In the genomic region with DNA sequence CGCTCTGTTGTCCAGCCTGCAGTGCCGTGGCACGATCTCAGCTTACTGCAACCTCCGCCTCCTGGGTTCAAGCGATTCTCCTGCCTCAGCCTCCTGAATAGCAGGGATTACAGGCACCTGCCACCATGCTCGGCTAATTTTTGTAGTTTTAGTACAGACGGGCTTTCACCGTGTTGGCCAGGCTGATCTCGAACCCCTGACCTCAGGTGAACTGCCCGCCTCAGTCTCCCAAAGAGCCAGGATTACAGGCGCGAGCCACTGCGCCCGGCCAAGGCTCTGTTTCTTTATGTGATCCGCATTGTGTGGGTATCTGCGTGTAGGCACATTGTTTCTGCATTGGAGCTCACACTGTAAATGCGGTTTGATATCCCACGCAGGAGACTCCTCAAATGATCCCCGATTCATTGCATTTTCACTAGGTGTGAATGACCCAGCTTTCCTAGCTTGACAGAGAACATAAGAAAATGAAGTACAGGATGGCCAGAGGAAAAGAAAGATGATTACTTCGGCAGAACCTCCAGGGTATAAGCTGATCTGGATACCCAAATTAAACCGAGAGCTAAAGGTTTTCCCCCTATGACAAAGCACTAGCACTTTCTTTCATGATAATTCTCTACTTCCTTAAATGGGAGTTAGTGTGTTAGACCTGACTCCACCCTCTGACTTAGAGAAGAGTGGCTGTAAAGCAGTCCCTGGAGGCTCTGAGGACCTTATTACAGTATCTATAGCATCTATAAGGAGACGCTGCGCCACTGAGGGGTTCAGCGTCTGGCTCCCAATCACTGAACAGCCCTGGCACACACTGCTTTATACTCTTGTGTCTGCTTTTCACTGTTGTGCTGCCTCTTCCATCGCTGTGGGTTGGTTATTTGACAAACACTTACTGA, we compare ENCODE assay signal across 8 cellular contexts. TPM values are rescaled to one million over a fixed set of nuclear protein-coding genes. Genes with fewer than 3 reads are reported as not detected.
DNase-seq lines count a peak whose midpoint lies in the region; ATAC-seq, FAIRE-seq and TF ChIP-seq lines count a peak whose summit lies in the region.

No MANE protein-coding gene starts in this region.

- peak overlapping the region; percentile 96 for H3K27ac Mint-ChIP-seq in activated T-cell treated with anti-CD3 and anti-CD28 coated beads, Interleukin-2, amount 50 U/mL, for 72 hours

- TF ChIP-seq RAD21 in liver (IDR thresholded peaks at IDR 0.05) = no peak

- DNase-seq in GM10266 (ENCODE audit: extremely low spot score) (peak; percentile 81), GM19240 (ENCODE audit: insufficient read length, low spot score) (no peak), urothelium cell line (ENCODE audit: low spot score) (no peak), lower leg skin (ENCODE audit: low spot score in 2 of 2) (no peak)
- no peak for DNase-seq in activated T-cell treated with anti-CD3 and anti-CD28 coated beads, Interleukin-2, amount 50 U/mL, for 72 hours

- peak overlapping the region; percentile 46 to 89 for H3K27ac ChIP-seq in liver (ENCODE audit: low read depth in 1 of 2, low read length in 2 of 2)

- ATAC-seq in GM21360 (IDR thresholded peaks at IDR 0.05; ENCODE audit: unreplicated experiment) (peak; percentile 56), HG03571 (IDR thresholded peaks at IDR 0.05; ENCODE audit: unreplicated experiment) (peak; percentile 56)
- ATAC-seq in activated T-cell treated with anti-CD3 and anti-CD28 coated beads, Interleukin-2, amount 50 U/mL, for 72 hours (replicated peaks in 1 of 2) = peak; percentile 63 to 69

- H3K4me1 Mint-ChIP-seq in activated T-cell treated with anti-CD3 and anti-CD28 coated beads, Interleukin-2, amount 50 U/mL, for 72 hours (ENCODE audit: low read depth) = peaks cover 93% of the 10 kb centered on the region

- no peak for TF ChIP-seq POLR2A in lower leg skin (IDR thresholded peaks at IDR 0.05)

- no peaks in the 10 kb centered on the region for H3K36me3 ChIP-seq in liver (ENCODE audit: control insufficient read depth in 4 of 4, insufficient read depth in 3 of 4, low read depth in 1 of 4, low read length in 3 of 4)

- no peaks in the 10 kb centered on the region for H3K27me3 ChIP-seq in liver (ENCODE audit: control insufficient read depth in 4 of 4, insufficient read depth in 4 of 4, low read length in 3 of 4)

- H3K4me1 ChIP-seq in liver (ENCODE audit: control insufficient read depth in 4 of 4, insufficient read depth in 4 of 4, low read length in 3 of 4) = peaks cover 4 to 7% (median 6%) of the 10 kb centered on the region in 4 donors

- no peak for FAIRE-seq in urothelium cell line (lab: Jason Lieb, UNC)

- 73% methylated on average over 25 of the region's 25 CpGs for WGBS in liver
- 85 to 87% methylated on average over 25 of the region's 25 CpGs for WGBS in lower leg skin, 2 donors

- H3K9me3 Mint-ChIP-seq in activated T-cell treated with anti-CD3 and anti-CD28 coated beads, Interleukin-2, amount 50 U/mL, for 72 hours = no peaks in the 10 kb centered on the region

- peaks cover 4 to 13% of the 10 kb centered on the region in 2 donors for H3K36me3 Mint-ChIP-seq in activated T-cell treated with anti-CD3 and anti-CD28 coated beads, Interleukin-2, amount 50 U/mL, for 72 hours (ENCODE audit: insufficient read depth in 2 of 2)

- no peaks in the 10 kb centered on the region for H3K9me3 ChIP-seq in liver (ENCODE audit: control insufficient read depth in 4 of 4, low read length in 3 of 4)

- H3K4me3 ChIP-seq in liver (ENCODE audit: low read depth in 1 of 3, low read length in 3 of 3) = no peak overlapping the region
- H3K4me3 ChIP-seq in lower leg skin (ENCODE audit: low read depth, poor library complexity, severe bottlenecking) = no peak overlapping the region

- TF ChIP-seq CTCF in GM10266 (IDR thresholded peaks at IDR 0.05; ENCODE audit: control insufficient read depth, insufficient read depth, low read depth, missing control alignments) (no peak), liver (IDR thresholded peaks at IDR 0.05; ENCODE audit: low read depth, low read length, missing input control) (no peak), lower leg skin (IDR thresholded peaks at IDR 0.05) (no peak)

- H3K27me3 Mint-ChIP-seq in activated T-cell treated with anti-CD3 and anti-CD28 coated beads, Interleukin-2, amount 50 U/mL, for 72 hours (ENCODE audit: low read depth) = no peaks in the 10 kb centered on the region

- peak overlapping the region; percentile 85 to 90 for H3K4me3 Mint-ChIP-seq in activated T-cell treated with anti-CD3 and anti-CD28 coated beads, Interleukin-2, amount 50 U/mL, for 72 hours

- no peak overlapping the region for H3K9ac ChIP-seq in liver (ENCODE audit: low read depth in 1 of 2, low read length in 2 of 2)

- intact Hi-C loops in lower leg skin (cut with DNase I; ENCODE audit: low total_unique reads) = no loop called here

TF ChIP-seq in liver, 16 proteins besides CTCF, POLR2A, EP300 and RAD21:
- TF ChIP-seq FOXA2 (IDR thresholded peaks at IDR 0.05) = no peak
- TF ChIP-seq, protein P1, sequence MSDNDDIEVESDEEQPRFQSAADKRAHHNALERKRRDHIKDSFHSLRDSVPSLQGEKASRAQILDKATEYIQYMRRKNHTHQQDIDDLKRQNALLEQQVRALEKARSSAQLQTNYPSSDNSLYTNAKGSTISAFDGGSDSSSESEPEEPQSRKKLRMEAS (IDR thresholded peaks at IDR 0.05) = no peak
- TF ChIP-seq, protein P2, sequence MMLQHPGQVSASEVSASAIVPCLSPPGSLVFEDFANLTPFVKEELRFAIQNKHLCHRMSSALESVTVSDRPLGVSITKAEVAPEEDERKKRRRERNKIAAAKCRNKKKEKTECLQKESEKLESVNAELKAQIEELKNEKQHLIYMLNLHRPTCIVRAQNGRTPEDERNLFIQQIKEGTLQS (IDR thresholded peaks at IDR 0.05) = no peak
- TF ChIP-seq NR2F2 (IDR thresholded peaks at IDR 0.05) = no peak
- no peak for TF ChIP-seq TAF1 (conservative IDR thresholded peaks at IDR 0.05)
- no peak for TF ChIP-seq HNF4G (IDR thresholded peaks at IDR 0.05)
- TF ChIP-seq JUND (IDR thresholded peaks at IDR 0.05) = no peak
- TF ChIP-seq YY1 (IDR thresholded peaks at IDR 0.05) = no peak
- no peak for TF ChIP-seq SP1 (IDR thresholded peaks at IDR 0.05)
- no peak for TF ChIP-seq EGR1 (IDR thresholded peaks at IDR 0.05; ENCODE audit: low read depth in 2 of 2)
- no peak for TF ChIP-seq FOXA1 (IDR thresholded peaks at IDR 0.05)
- TF ChIP-seq, protein P3, sequence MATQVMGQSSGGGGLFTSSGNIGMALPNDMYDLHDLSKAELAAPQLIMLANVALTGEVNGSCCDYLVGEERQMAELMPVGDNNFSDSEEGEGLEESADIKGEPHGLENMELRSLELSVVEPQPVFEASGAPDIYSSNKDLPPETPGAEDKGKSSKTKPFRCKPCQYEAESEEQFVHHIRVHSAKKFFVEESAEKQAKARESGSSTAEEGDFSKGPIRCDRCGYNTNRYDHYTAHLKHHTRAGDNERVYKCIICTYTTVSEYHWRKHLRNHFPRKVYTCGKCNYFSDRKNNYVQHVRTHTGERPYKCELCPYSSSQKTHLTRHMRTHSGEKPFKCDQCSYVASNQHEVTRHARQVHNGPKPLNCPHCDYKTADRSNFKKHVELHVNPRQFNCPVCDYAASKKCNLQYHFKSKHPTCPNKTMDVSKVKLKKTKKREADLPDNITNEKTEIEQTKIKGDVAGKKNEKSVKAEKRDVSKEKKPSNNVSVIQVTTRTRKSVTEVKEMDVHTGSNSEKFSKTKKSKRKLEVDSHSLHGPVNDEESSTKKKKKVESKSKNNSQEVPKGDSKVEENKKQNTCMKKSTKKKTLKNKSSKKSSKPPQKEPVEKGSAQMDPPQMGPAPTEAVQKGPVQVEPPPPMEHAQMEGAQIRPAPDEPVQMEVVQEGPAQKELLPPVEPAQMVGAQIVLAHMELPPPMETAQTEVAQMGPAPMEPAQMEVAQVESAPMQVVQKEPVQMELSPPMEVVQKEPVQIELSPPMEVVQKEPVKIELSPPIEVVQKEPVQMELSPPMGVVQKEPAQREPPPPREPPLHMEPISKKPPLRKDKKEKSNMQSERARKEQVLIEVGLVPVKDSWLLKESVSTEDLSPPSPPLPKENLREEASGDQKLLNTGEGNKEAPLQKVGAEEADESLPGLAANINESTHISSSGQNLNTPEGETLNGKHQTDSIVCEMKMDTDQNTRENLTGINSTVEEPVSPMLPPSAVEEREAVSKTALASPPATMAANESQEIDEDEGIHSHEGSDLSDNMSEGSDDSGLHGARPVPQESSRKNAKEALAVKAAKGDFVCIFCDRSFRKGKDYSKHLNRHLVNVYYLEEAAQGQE (IDR thresholded peaks at IDR 0.05) = no peak
TF ChIP-seq in liver: peak in this region for 0.

RNA-seq across cellular contexts. Expression of a gene that starts 17.3 kb away (rescaled TPM):
- 100 to 1,000 TPM; 353 to 529 TPM for total RNA-seq in activated T-cell treated with anti-CD3 and anti-CD28 coated beads, Interleukin-2, amount 50 U/mL, for 72 hours
- total RNA-seq in liver (10 to 100 TPM; 12.0 to 59.5 TPM), lower leg skin (10 to 100 TPM in 2 of 4 donors, 1 to 10 TPM in 2; 6.5 to 25.7 (median 9.8) TPM)
- polyA plus RNA-seq in liver = 10 to 100 TPM; 12.9 to 33.0 TPM

RNA-seq across cellular contexts. Expression of a gene that starts 47.7 kb away (rescaled TPM):
- 10 to 100 TPM; 64.2 to 69.5 TPM for total RNA-seq in activated T-cell treated with anti-CD3 and anti-CD28 coated beads, Interleukin-2, amount 50 U/mL, for 72 hours
- total RNA-seq in liver (10 to 100 TPM; 20.9 to 53.6 TPM), lower leg skin (10 to 100 TPM; 49.0 to 73.0 (median 65.8) TPM)
- 10 to 100 TPM; 11.5 to 12.9 TPM for polyA plus RNA-seq in liver

Comparison
In these comparisons a context has a peak if more than half of its experiments do, and no peak if none do; other contexts are left out.
1. RNA of a gene that starts 17.3 kb away (total RNA-seq): 353 to 529 TPM in activated T-cell treated with anti-CD3 and anti-CD28 coated beads, Interleukin-2, amount 50 U/mL, for 72 hours; 12.0 to 59.5 TPM in liver and 6.5 to 25.7 TPM in lower leg skin; every median in the first group is over 4 times any median in the second.
2. Peak in every context shown above with its lines, with median percentiles within 50 percentile points of each other: ATAC-seq.